In genomic region chr1:227729144-227729880, GRCh38 we compare ENCODE assay signal across 8 cellular contexts. TPM values are rescaled to one million over a fixed set of nuclear protein-coding genes. Genes with fewer than 3 reads are reported as not detected.
DNase-seq lines count a peak whose midpoint lies in the region; ATAC-seq and TF ChIP-seq lines count a peak whose summit lies in the region.

No MANE protein-coding gene starts in this region.

- WGBS in ovary, 3 donors: 45 to 58% (median 52%) methylated on average over 5 of the region's 5 CpGs

- H3K36me3 ChIP-seq in ES-I3 (ENCODE audit: insufficient read depth, low read length) (no peaks in the 10 kb centered on the region; the same call in 1 of the 2 replicates), OCI-LY3 (replicated peaks; ENCODE audit: low read depth, low read length) (peaks cover 39% of the 10 kb centered on the region), ovary (no peaks in the 10 kb centered on the region)

- no peak for TF ChIP-seq POLR2A in ovary (IDR thresholded peaks at IDR 0.05)

- H3K4me3 ChIP-seq in OCI-LY3 (ENCODE audit: low read length) (peak overlapping the region; percentile 95), epithelial cell of proximal tubule (ENCODE audit: low read depth, low read length) (peak overlapping the region; percentile 68), ovary (peak overlapping the region; percentile 57)

- DNase-seq in epithelial cell of proximal tubule (ENCODE audit: low read depth) (no peak), ovary (peak in 3 of 5 donors; percentile 37 to 44 (median 42)), NCI-H226 (no peak), NCI-H146 treated with DMSO at 0.1 percent for 48 hours (lab: John Stamatoyannopoulos, UW; ENCODE audit: unreplicated experiment) (no peak)

- TF ChIP-seq EP300 in ovary (IDR thresholded peaks at IDR 0.05): no peak

- peak overlapping the region; percentile 90 for H3K27ac ChIP-seq in OCI-LY3 (ENCODE audit: low read length)
- peak overlapping the region; percentile 87 to 90 for H3K27ac ChIP-seq in ovary

- H3K4me2 ChIP-seq in OCI-LY3 (ENCODE audit: low read length): peak overlapping the region; percentile 98

- TF ChIP-seq CTCF in OCI-LY3 (IDR thresholded peaks at IDR 0.05; ENCODE audit: low read depth, low read length) (no peak), epithelial cell of proximal tubule (conservative IDR thresholded peaks at IDR 0.05; ENCODE audit: low read depth, low read length) (no peak), ovary (IDR thresholded peaks at IDR 0.05) (no peak)

- H3K27me3 ChIP-seq in OCI-LY3 (ENCODE audit: low read depth, low read length): no peaks in the 10 kb centered on the region
- H3K27me3 ChIP-seq in ovary: no peaks in the 10 kb centered on the region

- H2AFZ ChIP-seq in OCI-LY3 (ENCODE audit: low read depth, low read length): no peak overlapping the region

- ATAC-seq in HG02885 (IDR thresholded peaks at IDR 0.05; ENCODE audit: poor library complexity, unreplicated experiment): no peak
- no peak for ATAC-seq in GM18907 (IDR thresholded peaks at IDR 0.05; ENCODE audit: unreplicated experiment)

- peaks cover 14% of the 10 kb centered on the region for H4K20me1 ChIP-seq in OCI-LY3 (ENCODE audit: insufficient read depth, low read length)

- intact Hi-C loops in ovary (cut with DNase I): loop anchor here in 1 of 4 donors (2.0 kb wide), 1 partner anchor 59 kb away; no protein-coding TSS in a partner anchor

- peak overlapping the region; percentile 69 for H3K9ac ChIP-seq in ES-I3 (ENCODE audit: low read depth, low read length)
- H3K9ac ChIP-seq in OCI-LY3 (ENCODE audit: low read length): peak overlapping the region; percentile 97

- H3K79me2 ChIP-seq in OCI-LY3 (ENCODE audit: low read length): peaks cover 51% of the 10 kb centered on the region

- H3K9me3 ChIP-seq in ES-I3 (ENCODE audit: control insufficient read depth, insufficient read depth, low read length) (no peaks in the 10 kb centered on the region), OCI-LY3 (ENCODE audit: insufficient read depth, low read length) (peaks cover 10% of the 10 kb centered on the region; the same call in 1 of the 2 replicates), ovary (no peaks in the 10 kb centered on the region)

- H3K4me1 ChIP-seq in ES-I3 (ENCODE audit: insufficient read depth, low read length) (peaks cover 9% of the 10 kb centered on the region), OCI-LY3 (ENCODE audit: low read length) (peaks cover 55% of the 10 kb centered on the region), ovary (ENCODE audit: insufficient read depth) (peaks cover 26% of the 10 kb centered on the region)

RNA-seq across cellular contexts. Expression of gene JMJD4, which starts 5.8 kb away (rescaled TPM):
- total RNA-seq in epithelial cell of proximal tubule (13.5 and 28.2 TPM in 2 replicates), ovary (10 to 100 TPM; 23.9 to 28.9 (median 26.4) TPM)
- polyA plus RNA-seq in ovary: 10 to 100 TPM in 1 of 2 donors, 1 to 10 TPM in 1; 5.9 to 19.9 TPM

RNA-seq across cellular contexts. Expression of gene SNAP47, which starts 5.9 kb away (rescaled TPM):
- total RNA-seq in epithelial cell of proximal tubule (36.3 and 40.7 TPM in 2 replicates), ovary (100 to 1,000 TPM in 4 of 7 donors, 10 to 100 TPM in 3; 63.5 to 135 (median 106) TPM)
- polyA plus RNA-seq in ovary: 10 to 100 TPM; 43.5 to 74.9 TPM

Comparison
In these comparisons a context has a peak if more than half of its experiments do, and no peak if none do; other contexts are left out.
1. DNase-seq: peak in ovary (3 of 5); none in epithelial cell of proximal tubule (single experiment), NCI-H226 (single experiment) and NCI-H146 treated with DMSO at 0.1 percent for 48 hours (single experiment).
2. Peak in every context shown above with its lines, with median percentiles within 50 percentile points of each other: H3K4me3 ChIP-seq.